25 cellular contexts compared by ENCODE assay signal in the genomic region with DNA sequence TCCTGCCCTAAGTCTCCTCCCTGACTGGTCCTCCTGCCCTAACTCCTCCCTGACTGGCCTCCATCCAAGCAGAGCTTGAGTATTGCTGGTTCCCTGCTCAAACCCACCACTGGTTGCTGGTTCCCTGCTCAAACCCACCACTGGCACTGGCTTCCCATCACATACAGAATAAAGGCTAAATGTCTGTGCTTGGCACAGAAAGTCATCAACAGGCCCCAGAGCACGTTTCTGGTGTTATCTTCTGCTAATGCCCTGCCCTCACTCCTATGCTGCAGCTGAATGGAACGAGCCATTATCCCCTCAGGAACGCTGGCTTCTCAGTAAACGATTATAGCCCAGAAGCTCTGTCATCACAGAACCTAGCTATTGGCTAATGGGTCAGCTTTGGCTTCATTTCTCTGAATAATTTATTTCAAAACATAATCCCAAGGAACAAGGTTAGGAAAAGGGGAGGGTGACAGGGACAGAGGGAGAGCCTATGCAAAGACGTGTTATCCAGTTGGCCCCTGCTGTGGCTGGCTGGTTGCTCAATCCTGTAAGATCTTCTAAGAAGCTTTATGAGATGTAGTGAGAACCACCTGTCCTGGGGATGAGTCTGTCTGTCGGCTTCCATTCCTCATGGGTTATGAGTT. TPM values are rescaled to one million over a fixed set of nuclear protein-coding genes. Genes with fewer than 3 reads are reported as not detected.
DNase-seq lines count a peak whose midpoint lies in the region; ATAC-seq and TF ChIP-seq lines count a peak whose summit lies in the region.
"Had no signal": no experiment of that assay in that cellular context is flagged by ENCODE, and none has a peak within 500 bp of the region (broad histone marks: within the 10 kb centered on the region; RNA-seq: fewer than 3 reads in every experiment).

No MANE protein-coding gene starts in this region.

- no peaks in the 10 kb centered on the region for H3K27me3 Mint-ChIP-seq in Calu3 (ENCODE audit: unreplicated experiment)
- H3K27me3 Mint-ChIP-seq in chondrocyte (ENCODE audit: low read depth), result peaks cover 25% of the 10 kb centered on the region
- H3K27me3 Mint-ChIP-seq in activated CD8-positive, alpha-beta T cell treated with anti-CD3 and anti-CD28 coated beads, Interleukin-2, amount 10 ng/mL, durations not matched to agents 7 days and 5 days (ENCODE audit: low read depth), result peaks cover 13% of the 10 kb centered on the region
- H3K27me3 Mint-ChIP-seq: activated naive CD8-positive, alpha-beta T cell treated with anti-CD3 and anti-CD28 coated beads, Interleukin-2, amount 50 U/mL, for 24 hours; effector memory CD8-positive, alpha-beta T cell; stimulated activated naive B cell treated with anti-CD40 and anti-IgM and Interleukin-4, amounts not matched to agents 10 μg/mL and 1 μg/mL and 100 μg/mL, for 72 hours had no signal

- no TSS peak for BruUV-seq in Calu3 (replicated peaks; lab: Mats Ljungman, UMichigan)

- CTCF ChIA-PET in Calu3 (lab: Charles Lee), result interaction anchor here (0.7 to 1.6 kb wide), 2 partner anchors 11 to 417 kb away, joined by 4 to 6 read pairs; no protein-coding TSS in a partner anchor
- CTCF ChIA-PET in activated CD8-positive, alpha-beta T cell treated with anti-CD3 and anti-CD28 coated beads, Interleukin-2, amount 10 ng/mL, durations not matched to agents 7 days and 5 days (lab: Charles Lee), result no interaction called here

- no peak for TF ChIP-seq CTCF in Calu3 (IDR thresholded peaks at IDR 0.05; ENCODE audit: unreplicated experiment)
- TF ChIP-seq CTCF in chondrocyte (IDR thresholded peaks at IDR 0.05), result no peak
- TF ChIP-seq CTCF in omental fat pad (IDR thresholded peaks at IDR 0.05), result no peak

- DNase-seq in Calu3, result no peak
- DNase-seq in H4 (ENCODE audit: low spot score), result peak; percentile 11
- peak; percentile 82 for DNase-seq in chondrocyte (ENCODE audit: low spot score)
- DNase-seq in omental fat pad (ENCODE audit: low spot score), result no peak
- no peak for DNase-seq in ureter (ENCODE audit: low spot score)
- DNase-seq in mucosa of gallbladder (ENCODE audit: low spot score), result no peak
- DNase-seq in activated CD8-positive, alpha-beta T cell treated with anti-CD3 and anti-CD28 coated beads, Interleukin-2, amount 10 ng/mL, durations not matched to agents 7 days and 5 days, result no peak
- DNase-seq: activated CD8-positive, alpha-beta memory T cell treated with anti-CD3 and anti-CD28 coated beads, Interleukin-2, amount 50 U/mL, for 4 hours; activated naive CD8-positive, alpha-beta T cell treated with anti-CD3 and anti-CD28 coated beads, Interleukin-2, amount 50 U/mL, for 24 hours; brain microvascular endothelial cell; CD8-positive, alpha-beta T cell; effector memory CD8-positive, alpha-beta T cell; glutamatergic neuron; HFFc6; left colon; NCI-H1417; stimulated activated CD4-positive, alpha-beta T cell treated with anti-CD3 and anti-CD28 coated beads, Interleukin-1b, Interleukin-23, amount 100 ng/mL, for 48 hours; stimulated activated naive B cell treated with anti-CD40 and anti-IgM and Interleukin-4, amounts not matched to agents 10 μg/mL and 1 μg/mL and 100 μg/mL, for 72 hours had no signal

- ATAC-seq in omental fat pad (ENCODE audit: low FRiP score), result peak; percentile 33
- no peak for ATAC-seq in HG03175 (IDR thresholded peaks at IDR 0.05; ENCODE audit: unreplicated experiment)
- ATAC-seq in activated CD8-positive, alpha-beta T cell treated with anti-CD3 and anti-CD28 coated beads, Interleukin-2, amount 10 ng/mL, durations not matched to agents 7 days and 5 days, result no peak
- ATAC-seq: activated naive CD8-positive, alpha-beta T cell treated with anti-CD3 and anti-CD28 coated beads, Interleukin-2, amount 50 U/mL, for 24 hours; CD8-positive, alpha-beta T cell; effector memory CD8-positive, alpha-beta T cell; left colon; SK-N-SH treated with all-trans-retinoic acid at 6 μM for 48 hours; stimulated activated naive B cell treated with anti-CD40 and anti-IgM and Interleukin-4, amounts not matched to agents 10 μg/mL and 1 μg/mL and 100 μg/mL, for 72 hours; WTC11 had no signal

- H3K4me1 Mint-ChIP-seq in Calu3 (ENCODE audit: low read depth, unreplicated experiment) (peaks cover 54% of the 10 kb centered on the region), chondrocyte (ENCODE audit: low read depth) (no peaks in the 10 kb centered on the region)
- peaks cover 4% of the 10 kb centered on the region for H3K4me1 Mint-ChIP-seq in activated CD8-positive, alpha-beta T cell treated with anti-CD3 and anti-CD28 coated beads, Interleukin-2, amount 10 ng/mL, durations not matched to agents 7 days and 5 days (ENCODE audit: low read depth)
- H3K4me1 Mint-ChIP-seq: nephron had no signal

- no peak overlapping the region for H3K4me3 Mint-ChIP-seq in Calu3 (ENCODE audit: low read depth, unreplicated experiment)
- H3K4me3 Mint-ChIP-seq in chondrocyte (ENCODE audit: unreplicated experiment), result no peak overlapping the region
- H3K4me3 Mint-ChIP-seq in activated CD8-positive, alpha-beta T cell treated with anti-CD3 and anti-CD28 coated beads, Interleukin-2, amount 10 ng/mL, durations not matched to agents 7 days and 5 days, result no peak overlapping the region
- H3K4me3 Mint-ChIP-seq: activated naive CD8-positive, alpha-beta T cell treated with anti-CD3 and anti-CD28 coated beads, Interleukin-2, amount 50 U/mL, for 24 hours; CD8-positive, alpha-beta T cell; effector memory CD8-positive, alpha-beta T cell; HFFc6; mesothelial cell of epicardium; nephron; stimulated activated naive B cell treated with anti-CD40 and anti-IgM and Interleukin-4, amounts not matched to agents 10 μg/mL and 1 μg/mL and 100 μg/mL, for 72 hours; WTC11 had no signal

- H3K9me3 Mint-ChIP-seq in Calu3 (ENCODE audit: low read depth, unreplicated experiment) (peaks cover 4% of the 10 kb centered on the region), chondrocyte (ENCODE audit: low read depth) (no peaks in the 10 kb centered on the region)
- H3K9me3 Mint-ChIP-seq in activated CD8-positive, alpha-beta T cell treated with anti-CD3 and anti-CD28 coated beads, Interleukin-2, amount 10 ng/mL, durations not matched to agents 7 days and 5 days (ENCODE audit: insufficient read depth), result no peaks in the 10 kb centered on the region
- H3K9me3 Mint-ChIP-seq: activated naive CD8-positive, alpha-beta T cell treated with anti-CD3 and anti-CD28 coated beads, Interleukin-2, amount 50 U/mL, for 24 hours; activated T-helper 2 cell treated with anti-CD3 and anti-CD28 coated beads, Interferon-gamma antibody, Interleukin-2, Interleukin-4, amounts not matched to agents 10 μg/mL and 5 μg/mL and 100 μg/mL, durations not matched to agents 14 hours and 24 hours and 36 hours; CD8-positive, alpha-beta T cell; effector memory CD8-positive, alpha-beta T cell; HFFc6 had no signal

- H3K27ac Mint-ChIP-seq in Calu3 (ENCODE audit: unreplicated experiment), result peak overlapping the region; percentile 93
- no peak overlapping the region for H3K27ac Mint-ChIP-seq in chondrocyte (ENCODE audit: unreplicated experiment)
- no peak overlapping the region for H3K27ac Mint-ChIP-seq in activated CD8-positive, alpha-beta T cell treated with anti-CD3 and anti-CD28 coated beads, Interleukin-2, amount 10 ng/mL, durations not matched to agents 7 days and 5 days
- H3K27ac Mint-ChIP-seq: activated naive CD8-positive, alpha-beta T cell treated with anti-CD3 and anti-CD28 coated beads, Interleukin-2, amount 50 U/mL, for 24 hours; activated T-helper 2 cell treated with anti-CD3 and anti-CD28 coated beads, Interferon-gamma antibody, Interleukin-2, Interleukin-4, amounts not matched to agents 10 μg/mL and 5 μg/mL and 100 μg/mL, durations not matched to agents 14 hours and 24 hours and 36 hours; CD8-positive, alpha-beta T cell; effector memory CD8-positive, alpha-beta T cell; HFFc6; mesothelial cell of epicardium; nephron; stimulated activated naive B cell treated with anti-CD40 and anti-IgM and Interleukin-4, amounts not matched to agents 10 μg/mL and 1 μg/mL and 100 μg/mL, for 72 hours; WTC11 had no signal

- POLR2A ChIA-PET in activated CD8-positive, alpha-beta T cell treated with anti-CD3 and anti-CD28 coated beads, Interleukin-2, amount 10 ng/mL, durations not matched to agents 7 days and 5 days (lab: Charles Lee), result interaction anchor here (1.0 kb wide), 1 partner anchor 16 kb away, joined by 3 read pairs; no protein-coding TSS in a partner anchor

- intact Hi-C loops in Calu3 (cut with micrococcal nuclease; ENCODE audit: unreplicated experiment), result loop anchor here (10.0 kb wide), 1 partner anchor 140 kb away; no protein-coding TSS in a partner anchor

- H3K36me3 Mint-ChIP-seq in Calu3 (ENCODE audit: insufficient read depth, unreplicated experiment), result peaks cover 45% of the 10 kb centered on the region
- H3K36me3 Mint-ChIP-seq in chondrocyte (ENCODE audit: low read depth), result peaks cover 29% of the 10 kb centered on the region
- H3K36me3 Mint-ChIP-seq in activated CD8-positive, alpha-beta T cell treated with anti-CD3 and anti-CD28 coated beads, Interleukin-2, amount 10 ng/mL, durations not matched to agents 7 days and 5 days (ENCODE audit: low read depth), result peaks cover 9% of the 10 kb centered on the region
- H3K36me3 Mint-ChIP-seq: WTC11 had no signal

RNA-seq across cellular contexts. Expression of gene MUC20, which starts 6.3 kb away (rescaled TPM):
- total RNA-seq in Calu3 (2022), result 83.1 and 128 TPM in 2 replicates
- total RNA-seq in H4 (2014; rRNA removed; shearing (Covaris generic)), result 0.17 and 0.39 TPM in 2 replicates
- total RNA-seq in chondrocyte, result 2.2 to 8.4 TPM (median 3.0 TPM) in 3 replicates
- total RNA-seq in omental fat pad, result 1 to 10 TPM; 1.3 to 8.7 (median 6.2) TPM
- total RNA-seq in ureter, result 84.4 TPM
- total RNA-seq in mucosa of gallbladder, result 198 TPM
- 1 to 10 TPM in 1 of 2 experiments, under 1 TPM in 1; 0.53 to 1.7 TPM for total RNA-seq in activated CD8-positive, alpha-beta T cell treated with anti-CD3 and anti-CD28 coated beads, Interleukin-2, amount 10 ng/mL, durations not matched to agents 7 days and 5 days
- total RNA-seq: RPMI7951 had no signal

Comparison
In these comparisons a context has a peak if more than half of its experiments do, and no peak if none do; other contexts are left out.
1. DNase-seq: peak in H4 (single experiment) and chondrocyte (single experiment); none in Calu3 (single experiment), omental fat pad (single experiment), ureter (single experiment), mucosa of gallbladder (single experiment) and activated CD8-positive, alpha-beta T cell treated with anti-CD3 and anti-CD28 coated beads, Interleukin-2, amount 10 ng/mL, durations not matched to agents 7 days and 5 days (single experiment).